Comparison of ENCODE assay signal across 9 cellular contexts in genomic region chr10:21528452-21529235, GRCh38. TPM values are rescaled to one million over a fixed set of nuclear protein-coding genes. Genes with fewer than 3 reads are reported as not detected.
DNase-seq lines count a peak whose midpoint lies in the region; ATAC-seq and TF ChIP-seq lines count a peak whose summit lies in the region.
"Had no signal": no experiment of that assay in that cellular context is flagged by ENCODE, and none has a peak within 500 bp of the region (broad histone marks: within the 10 kb centered on the region; RNA-seq: fewer than 3 reads in every experiment).

No MANE protein-coding gene starts in this region.

- DNase-seq in stimulated activated naive CD8-positive, alpha-beta T cell treated with anti-CD3 and anti-CD28 coated beads, Interleukin-15, Interleukin-2, amounts not matched to agents 100 U/mL and 50 U/mL, for 24 hours = no peak
- peak; percentile 76 for DNase-seq in astrocyte of the spinal cord (ENCODE audit: low read depth, low spot score)
- DNase-seq in medulla oblongata (ENCODE audit: extremely low spot score) = peak; percentile 72
- no peak for DNase-seq in vagina (ENCODE audit: extremely low spot score in 2 of 2)
- no peak for DNase-seq in NCI-H510A (lab: John Stamatoyannopoulos, UW)
- DNase-seq in GM13977 (ENCODE audit: low spot score) = no peak
- DNase-seq: activated CD4-positive, alpha-beta T cell treated with anti-CD3 and anti-CD28 coated beads, Interleukin-2, amount 10 ng/mL, durations not matched to agents 24 days and 14 days had no signal

- H3K4me1 Mint-ChIP-seq in stimulated activated naive CD8-positive, alpha-beta T cell treated with anti-CD3 and anti-CD28 coated beads, Interleukin-15, Interleukin-2, amounts not matched to agents 100 ng/mL and 50 ng/mL, for 24 hours (ENCODE audit: low read depth) = peaks cover 47% of the 10 kb centered on the region

- peaks cover 45% of the 10 kb centered on the region for H3K4me1 ChIP-seq in vagina

- H3K4me3 ChIP-seq in astrocyte of the spinal cord (ENCODE audit: low read depth, low read length) (peak overlapping the region; percentile 17), vagina (peak overlapping the region; percentile 77 to 83)

- no peaks in the 10 kb centered on the region for H3K9me3 Mint-ChIP-seq in stimulated activated naive CD8-positive, alpha-beta T cell treated with anti-CD3 and anti-CD28 coated beads, Interleukin-15, Interleukin-2, amounts not matched to agents 100 ng/mL and 50 ng/mL, for 24 hours
- H3K9me3 Mint-ChIP-seq: activated CD4-positive, alpha-beta T cell treated with anti-CD3 and anti-CD28 coated beads, Interleukin-2, amount 10 ng/mL, durations not matched to agents 24 days and 14 days had no signal

- H3K27ac Mint-ChIP-seq in stimulated activated naive CD8-positive, alpha-beta T cell treated with anti-CD3 and anti-CD28 coated beads, Interleukin-15, Interleukin-2, amounts not matched to agents 100 ng/mL and 50 ng/mL, for 24 hours = no peak overlapping the region
- H3K27ac Mint-ChIP-seq: activated CD4-positive, alpha-beta T cell treated with anti-CD3 and anti-CD28 coated beads, Interleukin-2, amount 10 ng/mL, durations not matched to agents 24 days and 14 days had no signal

- no peak for ATAC-seq in stimulated activated naive CD8-positive, alpha-beta T cell treated with anti-CD3 and anti-CD28 coated beads, Interleukin-15, Interleukin-2, amounts not matched to agents 100 U/mL and 50 U/mL, for 24 hours
- no peak for ATAC-seq in HG03159 (IDR thresholded peaks at IDR 0.05; ENCODE audit: unreplicated experiment)

- H3K27me3 Mint-ChIP-seq in stimulated activated naive CD8-positive, alpha-beta T cell treated with anti-CD3 and anti-CD28 coated beads, Interleukin-15, Interleukin-2, amounts not matched to agents 100 ng/mL and 50 ng/mL, for 24 hours = peaks cover 41% of the 10 kb centered on the region

- no peaks in the 10 kb centered on the region for H3K27me3 ChIP-seq in vagina

- no peaks in the 10 kb centered on the region for H3K36me3 ChIP-seq in vagina

- peak overlapping the region; percentile 8 for H3K4me3 Mint-ChIP-seq in stimulated activated naive CD8-positive, alpha-beta T cell treated with anti-CD3 and anti-CD28 coated beads, Interleukin-15, Interleukin-2, amounts not matched to agents 100 ng/mL and 50 ng/mL, for 24 hours
- H3K4me3 Mint-ChIP-seq: activated CD4-positive, alpha-beta T cell treated with anti-CD3 and anti-CD28 coated beads, Interleukin-2, amount 10 ng/mL, durations not matched to agents 24 days and 14 days had no signal

- no peaks in the 10 kb centered on the region for H3K36me3 Mint-ChIP-seq in stimulated activated naive CD8-positive, alpha-beta T cell treated with anti-CD3 and anti-CD28 coated beads, Interleukin-15, Interleukin-2, amounts not matched to agents 100 ng/mL and 50 ng/mL, for 24 hours (ENCODE audit: low read depth)

- TF ChIP-seq CTCF in astrocyte of the spinal cord (IDR thresholded peaks at IDR 0.05; ENCODE audit: low read depth, low read length) (no peak), vagina (IDR thresholded peaks at IDR 0.05) (no peak), GM13977 (IDR thresholded peaks at IDR 0.05; ENCODE audit: extremely low read depth, insufficient read depth, missing control alignments) (no peak)

- TF ChIP-seq POLR2A in vagina (IDR thresholded peaks at IDR 0.05) = no peak

- intact Hi-C loops in vagina (cut with DNase I) = loop anchor here (1.0 kb wide), 1 partner anchor 10 kb away; no protein-coding TSS in a partner anchor

- H3K9me3 ChIP-seq in vagina = no peaks in the 10 kb centered on the region

- in situ Hi-C loops in astrocyte of the spinal cord (cut with HindIII; ENCODE audit: low sequenced_read_pairs) (no loop called here), GM13977 (cut with MboI; ENCODE audit: low pct_unique_long_range_greater_than_20kb, low sequenced_read_pairs, unreplicated experiment) (no loop called here)

- H3K27ac ChIP-seq in vagina = peak overlapping the region; percentile 99

RNA-seq across cellular contexts. Expression of gene SKIDA1, which starts 3.2 kb away (rescaled TPM):
- 2.7 TPM for total RNA-seq in vagina

RNA-seq across cellular contexts. Expression of gene MLLT10, which starts 5.4 kb away (rescaled TPM):
- total RNA-seq in vagina = 53.3 TPM

Comparison
In these comparisons a context has a peak if more than half of its experiments do, and no peak if none do; other contexts are left out.
1. DNase-seq: peak in astrocyte of the spinal cord (single experiment) and medulla oblongata (single experiment); none in stimulated activated naive CD8-positive, alpha-beta T cell treated with anti-CD3 and anti-CD28 coated beads, Interleukin-15, Interleukin-2, amounts not matched to agents 100 U/mL and 50 U/mL, for 24 hours (single experiment), vagina (0 of 2), NCI-H510A (single experiment) and GM13977 (single experiment).